Comparison of ENCODE assay signal across 1 cellular context in the genomic region with DNA sequence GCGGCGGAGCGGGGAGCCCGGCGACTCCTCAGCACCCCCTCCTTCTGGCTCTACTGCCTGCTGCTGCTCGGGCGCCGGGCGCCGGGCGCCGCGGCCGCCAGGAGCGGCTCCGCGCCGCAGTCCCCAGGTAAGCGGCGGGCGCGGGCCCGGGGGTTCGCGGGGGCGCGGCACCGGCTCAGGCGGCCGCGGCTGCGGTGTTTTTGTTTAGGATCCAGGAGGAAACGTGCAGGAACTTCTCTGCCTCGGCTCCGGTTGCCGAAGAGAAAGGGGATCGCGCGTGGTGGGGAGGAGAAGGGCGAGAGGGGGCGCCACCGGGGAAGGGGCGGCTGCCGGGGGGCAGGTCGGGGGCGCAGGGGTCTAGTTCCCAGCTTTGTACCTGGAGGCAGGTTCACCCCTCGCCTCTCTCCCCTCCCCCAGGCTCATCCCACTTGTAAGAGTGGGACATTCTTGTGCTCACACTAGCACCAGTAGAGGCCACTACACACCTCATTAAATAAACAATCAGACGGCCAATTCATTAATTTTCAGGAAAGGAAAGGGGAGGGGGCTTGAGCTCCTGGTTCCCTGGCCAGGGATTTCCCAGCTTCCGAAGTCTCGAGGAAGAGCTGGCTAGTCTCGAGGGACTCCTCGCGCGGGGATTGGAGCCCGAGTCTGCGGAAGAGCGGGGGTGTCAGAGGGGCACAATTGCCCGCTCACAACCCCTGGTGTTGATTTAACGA.
A peak's percentile ranks its signal among the peaks of the same experiment; 100 is the strongest.
TF ChIP-seq lines count a peak whose summit lies in the region.

No MANE protein-coding gene starts in this region.

TF ChIP-seq in GM12878, 131 proteins besides CTCF, POLR2A, EP300 and RAD21 (continued from another document):
- TF ChIP-seq, protein P1, sequence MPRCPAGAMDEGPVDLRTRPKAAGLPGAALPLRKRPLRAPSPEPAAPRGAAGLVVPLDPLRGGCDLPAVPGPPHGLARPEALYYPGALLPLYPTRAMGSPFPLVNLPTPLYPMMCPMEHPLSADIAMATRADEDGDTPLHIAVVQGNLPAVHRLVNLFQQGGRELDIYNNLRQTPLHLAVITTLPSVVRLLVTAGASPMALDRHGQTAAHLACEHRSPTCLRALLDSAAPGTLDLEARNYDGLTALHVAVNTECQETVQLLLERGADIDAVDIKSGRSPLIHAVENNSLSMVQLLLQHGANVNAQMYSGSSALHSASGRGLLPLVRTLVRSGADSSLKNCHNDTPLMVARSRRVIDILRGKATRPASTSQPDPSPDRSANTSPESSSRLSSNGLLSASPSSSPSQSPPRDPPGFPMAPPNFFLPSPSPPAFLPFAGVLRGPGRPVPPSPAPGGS (IDR thresholded peaks at IDR 0.05; ENCODE audit: borderline replicate concordance, insufficient read depth, low read depth, low read length, poor library complexity, severe bottlenecking) = no peak
- TF ChIP-seq NKRF (conservative IDR thresholded peaks at IDR 0.05) (0 out of 2 replicates have a peak, but pooled peaks have one; percentile 25), POU2F2 (IDR thresholded peaks at IDR 0.05; ENCODE audit: borderline replicate concordance, low read depth, low read length) (no peak), ZNF384 (IDR thresholded peaks at IDR 0.05; ENCODE audit: borderline replicate concordance, low read depth, low read length) (no peak), BMI1 (IDR thresholded peaks at IDR 0.05; ENCODE audit: borderline replicate concordance) (no peak)
